Comparison of ENCODE assay signal across 8 cellular contexts in genomic region chr7:18345641-18346234, GRCh38.
A peak's percentile ranks its signal among the peaks of the same experiment; 100 is the strongest.
DNase-seq lines count a peak whose midpoint lies in the region; ATAC-seq and TF ChIP-seq lines count a peak whose summit lies in the region.

No MANE protein-coding gene starts in this region.

- no peaks in the 10 kb centered on the region for H3K27me3 Mint-ChIP-seq in memory B cell

- no peaks in the 10 kb centered on the region for H3K4me1 ChIP-seq in RWPE2 (ENCODE audit: insufficient read depth, poor library complexity, severe bottlenecking)

- H3K4me3 ChIP-seq in RWPE2 (ENCODE audit: severe bottlenecking), result no peak overlapping the region

- peaks cover 3% of the 10 kb centered on the region for H3K36me3 Mint-ChIP-seq in memory B cell

- ATAC-seq in GM19397 (IDR thresholded peaks at IDR 0.05; ENCODE audit: unreplicated experiment) (peak; percentile 55), RWPE2 (ENCODE audit: low read depth) (peak; percentile 63; the same call in 2 of the 3 replicates), memory B cell (ENCODE audit: low read depth) (peak; percentile 65), GM21360 (IDR thresholded peaks at IDR 0.05; ENCODE audit: unreplicated experiment) (no peak)

- peak; percentile 88 for TF ChIP-seq CTCF in RWPE2 (IDR thresholded peaks at IDR 0.05; ENCODE audit: poor library complexity, severe bottlenecking)

- H3K4me3 Mint-ChIP-seq in memory B cell, result no peak overlapping the region

- peaks cover 3% of the 10 kb centered on the region for H3K9me3 Mint-ChIP-seq in memory B cell

- no peak overlapping the region for H3K27ac Mint-ChIP-seq in memory B cell

- peak; percentile 34 for DNase-seq in DMS 273 treated with DMSO at 0.1 percent for 48 hours (lab: John Stamatoyannopoulos, UW)
- peak; percentile 63 for DNase-seq in M059J (ENCODE audit: low read depth)
- no peak for DNase-seq in RWPE2 (ENCODE audit: low spot score)
- DNase-seq in ecto neural progenitor cell (ENCODE audit: low spot score), result peak; percentile 52
- DNase-seq in memory B cell (ENCODE audit: low spot score in 2 of 2), result peak; percentile 22 to 33
- no peak for DNase-seq in ureter (ENCODE audit: low spot score)

- H3K4me1 Mint-ChIP-seq in memory B cell, result peaks cover 9% of the 10 kb centered on the region

- no peak overlapping the region for H3K27ac ChIP-seq in RWPE2 (ENCODE audit: poor library complexity, severe bottlenecking)

- H3K9me3 ChIP-seq in RWPE2 (ENCODE audit: severe bottlenecking), result no peaks in the 10 kb centered on the region

- no peaks in the 10 kb centered on the region for H3K36me3 ChIP-seq in RWPE2 (ENCODE audit: low read depth)

- H3K27me3 ChIP-seq in RWPE2 (ENCODE audit: insufficient read depth, poor library complexity, severe bottlenecking), result no peaks in the 10 kb centered on the region

Comparison
In these comparisons a context has a peak if more than half of its experiments do, and no peak if none do; other contexts are left out.
1. DNase-seq: peak in DMS 273 treated with DMSO at 0.1 percent for 48 hours (single experiment), M059J (single experiment), ecto neural progenitor cell (single experiment) and memory B cell (2 of 2); none in RWPE2 (single experiment) and ureter (single experiment).